8 cellular contexts compared by ENCODE assay signal in the genomic region with DNA sequence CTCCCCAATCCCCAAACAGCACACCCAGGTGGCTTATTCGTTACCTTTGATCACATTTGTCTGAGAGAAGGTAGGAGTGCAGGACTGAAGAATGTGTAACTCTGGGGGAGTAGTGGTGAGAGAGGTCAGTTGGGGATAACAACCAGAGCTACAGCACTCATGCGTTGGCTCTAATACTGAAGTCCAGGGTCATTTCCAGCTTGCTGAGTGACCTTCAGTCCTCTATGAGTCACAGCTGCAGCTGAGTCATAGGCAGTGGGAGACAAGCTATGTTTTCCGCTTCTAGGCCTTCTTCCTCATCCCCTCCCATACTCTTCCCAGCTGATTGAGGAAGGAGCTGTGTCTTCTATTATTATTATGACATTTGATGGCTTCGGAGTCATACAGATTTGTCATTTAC. TPM values are rescaled to one million over a fixed set of nuclear protein-coding genes. Genes with fewer than 3 reads are reported as not detected.
A peak's percentile ranks its signal among the peaks of the same experiment; 100 is the strongest.
DNase-seq lines count a peak whose midpoint lies in the region; ATAC-seq and TF ChIP-seq lines count a peak whose summit lies in the region.
"Had no signal": no experiment of that assay in that cellular context is flagged by ENCODE, and none has a peak within 500 bp of the region (broad histone marks: within the 10 kb centered on the region; RNA-seq: fewer than 3 reads in every experiment).

No MANE protein-coding gene starts in this region.

- DNase-seq in IMR-90 (peak; percentile 88), mammary epithelial cell (peak; percentile 26), kidney glomerular epithelial cell (lab: John Stamatoyannopoulos, UW) (peak; percentile 56), uterus (peak; percentile 66 to 75), superior temporal gyrus (ENCODE audit: extremely low spot score) (no peak)
- DNase-seq: naive thymus-derived CD8-positive, alpha-beta T cell had no signal

- no peak overlapping the region for H4K8ac ChIP-seq in IMR-90 (ENCODE audit: low read depth in 2 of 2, low read length in 2 of 2)

- no peaks in the 10 kb centered on the region for H3K79me1 ChIP-seq in IMR-90 (ENCODE audit: low read depth in 1 of 2, low read length in 2 of 2)

- no peak overlapping the region for H4K5ac ChIP-seq in IMR-90 (ENCODE audit: low read depth, low read length)

- H3K36me3 ChIP-seq in IMR-90 (ENCODE audit: control insufficient read depth, insufficient read depth, low read length) (no peaks in the 10 kb centered on the region), mammary epithelial cell (ENCODE audit: insufficient read depth, low read length) (no peaks in the 10 kb centered on the region), uterus (no peaks in the 10 kb centered on the region)

- TF ChIP-seq CTCF in IMR-90 (conservative IDR thresholded peaks at IDR 0.05; ENCODE audit: low read depth, low read length) (no peak), mammary epithelial cell (conservative IDR thresholded peaks at IDR 0.05 in 1 of 2, IDR thresholded peaks at IDR 0.05 in 1 of 2; ENCODE audit: extremely low read depth in 1 of 2, insufficient read depth in 1 of 2, low read depth in 1 of 2, low read length in 2 of 2) (no peak), uterus (IDR thresholded peaks at IDR 0.05) (no peak)

- H3K4me3 ChIP-seq in IMR-90 (ENCODE audit: insufficient read depth, low read depth, low read length) (no peak overlapping the region), mammary epithelial cell (replicated peaks in 1 of 3; ENCODE audit: insufficient read depth in 1 of 3, low read depth in 2 of 3, low read length in 3 of 3) (no peak overlapping the region), uterus (no peak overlapping the region)

- H3K4me2 ChIP-seq in IMR-90 (ENCODE audit: low read depth, low read length) (peak overlapping the region; percentile 7; the same call in 1 of the 2 replicates), mammary epithelial cell (ENCODE audit: insufficient read depth, low read depth, low read length) (no peak overlapping the region)

- no peaks in the 10 kb centered on the region for H4K20me1 ChIP-seq in IMR-90 (ENCODE audit: insufficient read depth, low read length)
- no peaks in the 10 kb centered on the region for H4K20me1 ChIP-seq in mammary epithelial cell (ENCODE audit: insufficient read depth, low read length)

- no peak overlapping the region for H2AK9ac ChIP-seq in IMR-90 (replicated peaks; ENCODE audit: low read depth, low read length, poor library complexity)

- intact Hi-C loops in IMR-90 (cut with micrococcal nuclease): no loop called here
- intact Hi-C loops in mammary epithelial cell (cut with micrococcal nuclease): no loop called here
- intact Hi-C loops in uterus (cut with DNase I; ENCODE audit: low total_unique reads): no loop called here

- no peak overlapping the region for H2BK15ac ChIP-seq in IMR-90 (ENCODE audit: low read depth, low read length)

- BruUV-seq in IMR-90 (replicated peaks; lab: Mats Ljungman, UMichigan) (no TSS peak), mammary epithelial cell (replicated peaks; lab: Mats Ljungman, UMichigan) (no TSS peak)

- H3K79me2 ChIP-seq in mammary epithelial cell (ENCODE audit: insufficient read depth, low read length): no peaks in the 10 kb centered on the region

- ATAC-seq in IMR-90 (ENCODE audit: low read depth) (peak; percentile 90), HG03045 (IDR thresholded peaks at IDR 0.05; ENCODE audit: unreplicated experiment) (no peak), GM18517 (IDR thresholded peaks at IDR 0.05; ENCODE audit: unreplicated experiment) (no peak)
- ATAC-seq: naive thymus-derived CD8-positive, alpha-beta T cell had no signal

- H3K9me3 ChIP-seq in IMR-90 (ENCODE audit: control insufficient read depth, insufficient read depth, low read length): no peaks in the 10 kb centered on the region
- H3K9me3 ChIP-seq in mammary epithelial cell (replicated peaks; ENCODE audit: insufficient read depth, low read length): no peaks in the 10 kb centered on the region
- no peaks in the 10 kb centered on the region for H3K9me3 ChIP-seq in uterus

- dilution Hi-C loops in IMR-90 (cut with HindIII; ENCODE audit: low sequenced_read_pairs, unreplicated experiment) (no loop called here), mammary epithelial cell (cut with HindIII; ENCODE audit: low sequenced_read_pairs) (no loop called here)

- H3K18ac ChIP-seq in IMR-90 (ENCODE audit: low read depth, low read length): no peak overlapping the region

- H3K27ac ChIP-seq in IMR-90 (ENCODE audit: insufficient read depth, low read length) (peak overlapping the region; percentile 39; the same call in 1 of the 2 replicates), mammary epithelial cell (ENCODE audit: insufficient read depth, low read depth, low read length) (no peak overlapping the region), uterus (peak overlapping the region; percentile 36 to 47)

- WGBS in IMR-90 (ENCODE audit: extremely low coverage in 2 of 2, insufficient read length in 1 of 2), 2 experiments: 0% methylated on average over 1 of the region's 4 CpGs; no CpG with 5 or more reads in 1 of the 2 experiments
- WGBS in mammary epithelial cell (ENCODE audit: low coverage, missing lambda C conversion rate): 58% methylated on average over 3 of the region's 4 CpGs

- no peak overlapping the region for H3K4ac ChIP-seq in IMR-90 (ENCODE audit: low read depth, low read length)

- CTCF ChIA-PET in IMR-90 (lab: Yijun Ruan, JAX) (interaction anchor here (0.7 kb wide), 1 partner anchor 13 kb away, joined by 3 read pairs; no protein-coding TSS in a partner anchor), mammary epithelial cell (lab: Charles Lee; ENCODE audit: low non-redundant PET) (no interaction called here)

- peaks cover 3% of the 10 kb centered on the region; the same call in 1 of the 2 replicates for H3K9me1 ChIP-seq in IMR-90 (ENCODE audit: insufficient read depth, low read length)

- no peak overlapping the region for H3K23ac ChIP-seq in IMR-90 (ENCODE audit: low read depth, low read length)

- H3K9ac ChIP-seq in IMR-90 (ENCODE audit: low read depth, low read length) (no peak overlapping the region), mammary epithelial cell (ENCODE audit: insufficient read depth, low read length) (no peak overlapping the region)

- TF ChIP-seq RAD21 in IMR-90 (IDR thresholded peaks at IDR 0.05; ENCODE audit: low read length): no peak

- H2AFZ ChIP-seq in IMR-90 (replicated peaks; ENCODE audit: low read length, poor library complexity) (no peak overlapping the region), mammary epithelial cell (ENCODE audit: low read depth, low read length) (no peak overlapping the region)

- no peak for TF ChIP-seq POLR2A in IMR-90 (IDR thresholded peaks at IDR 0.05; ENCODE audit: low read depth, low read length)
- no peak for TF ChIP-seq POLR2A in uterus (IDR thresholded peaks at IDR 0.05)

- no peak overlapping the region for H3K14ac ChIP-seq in IMR-90 (replicated peaks; ENCODE audit: low read depth, low read length)

- H2BK20ac ChIP-seq in IMR-90 (ENCODE audit: low read depth, low read length): no peak overlapping the region

- H2BK120ac ChIP-seq in IMR-90 (ENCODE audit: low read depth, low read length): no peak overlapping the region

- no peak overlapping the region for H2BK5ac ChIP-seq in IMR-90 (ENCODE audit: low read depth, low read length, poor library complexity, severe bottlenecking)

- peak overlapping the region; percentile 25; the same call in 1 of the 2 replicates for H2AK5ac ChIP-seq in IMR-90 (ENCODE audit: low read depth, low read length)

- H3K56ac ChIP-seq in IMR-90 (ENCODE audit: extremely low read depth, insufficient read depth, low read length): no peak overlapping the region

- POLR2A ChIA-PET in IMR-90 (lab: Charles Lee; ENCODE audit: unreplicated experiment): no interaction called here

- in situ Hi-C loops in IMR-90 (cut with MboI; ENCODE audit: low sequenced_read_pairs) (no loop called here), mammary epithelial cell (cut with MboI; ENCODE audit: low sequenced_read_pairs in 2 of 2) (no loop called here)

- H3K4me1 ChIP-seq in IMR-90 (ENCODE audit: control insufficient read depth, insufficient read depth, low read length): peaks cover 3% of the 10 kb centered on the region; the same call in 1 of the 2 replicates
- H3K4me1 ChIP-seq in mammary epithelial cell (ENCODE audit: insufficient read depth, low read length): no peaks in the 10 kb centered on the region
- no peaks in the 10 kb centered on the region for H3K4me1 ChIP-seq in uterus

- no peak overlapping the region for H4K91ac ChIP-seq in IMR-90 (ENCODE audit: insufficient read depth, low read depth, low read length)

- H3K27me3 ChIP-seq in IMR-90 (ENCODE audit: control insufficient read depth, insufficient read depth, low read length) (no peaks in the 10 kb centered on the region), mammary epithelial cell (ENCODE audit: insufficient read depth, low read length) (no peaks in the 10 kb centered on the region), uterus (no peaks in the 10 kb centered on the region)

TF ChIP-seq in IMR-90, 13 proteins besides CTCF, POLR2A, EP300 and RAD21:
- TF ChIP-seq FOS (IDR thresholded peaks at IDR 0.05; ENCODE audit: low read depth, low read length) (peak; percentile 92), MAFK (IDR thresholded peaks at IDR 0.05; ENCODE audit: low read depth, low read length) (no peak), RCOR1 (IDR thresholded peaks at IDR 0.05; ENCODE audit: insufficient replicate concordance, low read length) (no peak)

RNA-seq across cellular contexts. Expression of gene CT47C1, which starts 31.6 kb away (rescaled TPM):
- total RNA-seq in IMR-90 (2012; rRNA removed): not detected in 2 replicates
- polyA plus RNA-seq in IMR-90 (2012; rRNA removed): not detected in 2 replicates
- not detected in 2 replicates for polyA plus RNA-seq in IMR-90 (2012; cell fraction: cytosol; rRNA removed)
- polyA plus RNA-seq in IMR-90 (2012; cell fraction: nucleus; rRNA removed; ENCODE audit: low replicate concordance): not detected in 2 replicates
- total RNA-seq in mammary epithelial cell: not detected
- not detected for polyA plus RNA-seq in mammary epithelial cell
- polyA minus RNA-seq in mammary epithelial cell: not detected
- not detected for total RNA-seq in uterus
- total RNA-seq: naive thymus-derived CD8-positive, alpha-beta T cell had no signal
- polyA plus RNA-seq: naive thymus-derived CD8-positive, alpha-beta T cell had no signal
